In genomic region chr3:175422744-175423143, GRCh38 we compare ENCODE assay signal across 31 cellular contexts.
DNase-seq lines count a peak whose midpoint lies in the region; FAIRE-seq and TF ChIP-seq lines count a peak whose summit lies in the region.
"Had no signal": no experiment of that assay in that cellular context is flagged by ENCODE, and none has a peak within 500 bp of the region (broad histone marks: within the 10 kb centered on the region; RNA-seq: fewer than 3 reads in every experiment).

No MANE protein-coding gene starts in this region.

- no peaks in the 10 kb centered on the region for H3K27me3 ChIP-seq in OCI-LY3 (ENCODE audit: low read depth, low read length)
- no peaks in the 10 kb centered on the region for H3K27me3 ChIP-seq in endodermal cell (ENCODE audit: control insufficient read depth, insufficient read depth, low read length, poor library complexity, severe bottlenecking)
- H3K27me3 ChIP-seq: heart right ventricle, left lung, upper lobe of right lung had no signal

- WGBS in endodermal cell (ENCODE audit: insufficient coverage in 1 of 2, insufficient read length in 1 of 2), 2 experiments: 80% methylated on average over 2 of the region's 2 CpGs; no CpG with 5 or more reads in 1 of the 2 experiments

- H4K20me1 ChIP-seq in OCI-LY3 (ENCODE audit: insufficient read depth, low read length): no peaks in the 10 kb centered on the region

- no peaks in the 10 kb centered on the region for H3K36me3 ChIP-seq in OCI-LY3 (replicated peaks; ENCODE audit: low read depth, low read length)
- H3K36me3 ChIP-seq in endodermal cell (ENCODE audit: control insufficient read depth, insufficient read depth, low read length): no peaks in the 10 kb centered on the region
- H3K36me3 ChIP-seq: heart right ventricle, left lung, upper lobe of right lung had no signal

- no peak overlapping the region for H2AFZ ChIP-seq in OCI-LY3 (ENCODE audit: low read depth, low read length)

- H3K27ac Mint-ChIP-seq in endodermal cell (no peak overlapping the region), type B pancreatic cell (no peak overlapping the region)
- H3K27ac Mint-ChIP-seq: activated naive CD8-positive, alpha-beta T cell treated with anti-CD3 and anti-CD28 coated beads, Interleukin-2, amount 50 U/mL, for 24 hours; naive B cell had no signal

- H3K36me3 Mint-ChIP-seq in endodermal cell (ENCODE audit: low read depth) (no peaks in the 10 kb centered on the region), type B pancreatic cell (no peaks in the 10 kb centered on the region)
- H3K36me3 Mint-ChIP-seq: naive B cell had no signal

- no peaks in the 10 kb centered on the region for H3K4me1 Mint-ChIP-seq in endodermal cell
- H3K4me1 Mint-ChIP-seq in type B pancreatic cell (ENCODE audit: unreplicated experiment): peaks cover 5% of the 10 kb centered on the region
- H3K4me1 Mint-ChIP-seq: activated naive CD8-positive, alpha-beta T cell treated with anti-CD3 and anti-CD28 coated beads, Interleukin-2, amount 50 U/mL, for 24 hours; naive B cell had no signal

- H3K9me3 Mint-ChIP-seq in endodermal cell (peaks cover 3% of the 10 kb centered on the region), type B pancreatic cell (no peaks in the 10 kb centered on the region)
- H3K9me3 Mint-ChIP-seq: activated naive CD8-positive, alpha-beta T cell treated with anti-CD3 and anti-CD28 coated beads, Interleukin-2, amount 50 U/mL, for 24 hours had no signal

- H3K4me1 ChIP-seq in OCI-LY3 (ENCODE audit: low read length) (peaks cover under 1% of the 10 kb centered on the region), endodermal cell (ENCODE audit: control insufficient read depth, insufficient read depth, low read length) (no peaks in the 10 kb centered on the region)
- H3K4me1 ChIP-seq: heart right ventricle, left lung, upper lobe of right lung had no signal

- H3K4me3 ChIP-seq in OCI-LY3 (ENCODE audit: low read length) (no peak overlapping the region), endodermal cell (ENCODE audit: low read length) (no peak overlapping the region)
- H3K4me3 ChIP-seq: heart right ventricle, left lung, upper lobe of right lung had no signal

- H3K9ac ChIP-seq in OCI-LY3 (ENCODE audit: low read length) (no peak overlapping the region), endodermal cell (ENCODE audit: extremely low read depth, low read length, poor library complexity, severe bottlenecking) (no peak overlapping the region)

- H3K27ac ChIP-seq in OCI-LY3 (ENCODE audit: low read length): no peak overlapping the region
- H3K27ac ChIP-seq in endodermal cell (ENCODE audit: low read depth, low read length): no peak overlapping the region
- H3K27ac ChIP-seq: heart right ventricle, left lung, upper lobe of right lung had no signal

- H3K9me3 ChIP-seq in OCI-LY3 (ENCODE audit: insufficient read depth, low read length) (no peaks in the 10 kb centered on the region), endodermal cell (ENCODE audit: control insufficient read depth, low read length) (no peaks in the 10 kb centered on the region)
- H3K9me3 ChIP-seq: heart right ventricle, upper lobe of right lung had no signal

- no peaks in the 10 kb centered on the region for H3K27me3 Mint-ChIP-seq in endodermal cell (ENCODE audit: insufficient read depth)
- no peaks in the 10 kb centered on the region for H3K27me3 Mint-ChIP-seq in type B pancreatic cell
- H3K27me3 Mint-ChIP-seq: activated naive CD8-positive, alpha-beta T cell treated with anti-CD3 and anti-CD28 coated beads, Interleukin-2, amount 50 U/mL, for 24 hours; naive B cell had no signal

- H3K4me3 Mint-ChIP-seq in endodermal cell: no peak overlapping the region
- H3K4me3 Mint-ChIP-seq in type B pancreatic cell: no peak overlapping the region
- H3K4me3 Mint-ChIP-seq: activated naive CD8-positive, alpha-beta T cell treated with anti-CD3 and anti-CD28 coated beads, Interleukin-2, amount 50 U/mL, for 24 hours; naive B cell had no signal

- no peak overlapping the region for H3K4me2 ChIP-seq in OCI-LY3 (ENCODE audit: low read length)

- no peak for TF ChIP-seq POLR2A in GM12891 (IDR thresholded peaks at IDR 0.05; ENCODE audit: low read depth, low read length)

- FAIRE-seq in GM12891 (lab: Jason Lieb, UNC): no peak
- FAIRE-seq: GM19239, small intestine, TTC549 had no signal

- TF ChIP-seq CTCF in OCI-LY3 (IDR thresholded peaks at IDR 0.05; ENCODE audit: low read depth, low read length) (peak; percentile 31; the same call in 1 of the 2 replicates), endodermal cell (conservative IDR thresholded peaks at IDR 0.05) (peak; percentile 60), type B pancreatic cell (conservative IDR thresholded peaks at IDR 0.05) (peak; percentile 16)

- peak; percentile 37 for DNase-seq in NCI-H748 (lab: John Stamatoyannopoulos, UW; ENCODE audit: unreplicated experiment)
- DNase-seq in NCI-H748 treated with DMSO at 0.1 percent for 48 hours (lab: John Stamatoyannopoulos, UW): no peak
- no peak for DNase-seq in endodermal cell
- DNase-seq in type B pancreatic cell (ENCODE audit: extremely low spot score, unreplicated experiment): no peak
- DNase-seq in NCI-H524 treated with DMSO at 0.1 percent for 48 hours (lab: John Stamatoyannopoulos, UW): no peak
- DNase-seq in GM12891 (ENCODE audit: insufficient read length, low spot score): no peak
- DNase-seq in MV-4-11 (lab: John Stamatoyannopoulos, UW): no peak
- DNase-seq: 8988T; activated CD4-positive, alpha-beta T cell treated with anti-CD3 and anti-CD28 coated beads for 4 hours; activated CD8-positive, alpha-beta memory T cell treated with anti-CD3 and anti-CD28 coated beads for 24 hours; activated gamma-delta T cell treated with Interleukin-2 at 50 U/mL for 16 hours; activated naive CD8-positive, alpha-beta T cell treated with anti-CD3 and anti-CD28 coated beads, Interleukin-2, amount 50 U/mL, for 24 hours; activated T-cell treated with anti-CD3 and anti-CD28 coated beads, Interleukin-2, amount 50 U/mL, for 1 hour; cerebellar nuclear complex; effector CD4-positive, alpha-beta T cell; foreskin fibroblast; heart right ventricle; left lung; naive B cell; NCI-H1092 treated with DMSO at 0.1 percent for 48 hours; NCI-H2081; NCI-H226; retina; SHP77 treated with DMSO at 0.1 percent for 48 hours; small intestine; stimulated activated CD4-positive, alpha-beta T cell treated with anti-CD3 and anti-CD28 coated beads, Interleukin-1b, Interleukin-23, amount 100 ng/mL, for 48 hours; substantia nigra; upper lobe of right lung had no signal

- no peaks in the 10 kb centered on the region for H3K79me2 ChIP-seq in OCI-LY3 (ENCODE audit: low read length)

TF ChIP-seq in GM12891, 5 proteins besides CTCF, POLR2A, EP300 and RAD21:
- no peak for TF ChIP-seq POU2F2 (IDR thresholded peaks at IDR 0.05; ENCODE audit: low read depth, low read length)
- no peak for TF ChIP-seq POLR2AphosphoS5 (IDR thresholded peaks at IDR 0.05; ENCODE audit: low read depth, low read length)
- no peak for TF ChIP-seq SPI1 (IDR thresholded peaks at IDR 0.05; ENCODE audit: low read depth, low read length)
- no peak for TF ChIP-seq TAF1 (IDR thresholded peaks at IDR 0.05; ENCODE audit: low read depth, low read length)
- TF ChIP-seq PAX5 (IDR thresholded peaks at IDR 0.05; ENCODE audit: insufficient read depth, low read length, severe bottlenecking): no peak
